2 cellular contexts compared by ENCODE assay signal in the genomic region with DNA sequence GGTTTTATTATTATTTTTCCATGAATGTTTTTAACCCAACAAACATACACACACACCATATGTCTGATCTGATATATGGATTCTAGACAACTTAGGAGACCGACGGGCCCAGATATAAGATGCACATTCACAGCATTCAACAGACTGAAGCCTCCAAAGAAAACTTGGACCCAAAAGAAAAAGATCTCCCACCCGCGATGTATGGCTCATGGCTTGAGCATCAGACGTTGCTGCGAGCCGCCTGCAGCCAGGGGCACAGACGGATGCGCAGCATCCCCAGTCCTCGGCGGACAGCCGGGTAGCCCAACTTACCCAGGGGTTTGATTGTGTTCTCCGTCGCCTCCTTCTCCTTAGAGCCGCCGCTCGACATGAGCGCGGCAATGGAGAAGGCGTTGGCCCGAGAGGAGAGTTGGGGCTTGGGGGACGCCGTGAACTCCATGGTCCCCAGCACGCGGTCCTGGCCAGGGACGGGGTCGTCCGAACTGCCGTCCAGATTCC.
TF ChIP-seq lines count a peak whose summit lies in the region.

No MANE protein-coding gene starts in this region.

TF ChIP-seq in liver, 16 proteins besides CTCF, POLR2A, EP300 and RAD21 (continued from another document):
- TF ChIP-seq, protein P1, sequence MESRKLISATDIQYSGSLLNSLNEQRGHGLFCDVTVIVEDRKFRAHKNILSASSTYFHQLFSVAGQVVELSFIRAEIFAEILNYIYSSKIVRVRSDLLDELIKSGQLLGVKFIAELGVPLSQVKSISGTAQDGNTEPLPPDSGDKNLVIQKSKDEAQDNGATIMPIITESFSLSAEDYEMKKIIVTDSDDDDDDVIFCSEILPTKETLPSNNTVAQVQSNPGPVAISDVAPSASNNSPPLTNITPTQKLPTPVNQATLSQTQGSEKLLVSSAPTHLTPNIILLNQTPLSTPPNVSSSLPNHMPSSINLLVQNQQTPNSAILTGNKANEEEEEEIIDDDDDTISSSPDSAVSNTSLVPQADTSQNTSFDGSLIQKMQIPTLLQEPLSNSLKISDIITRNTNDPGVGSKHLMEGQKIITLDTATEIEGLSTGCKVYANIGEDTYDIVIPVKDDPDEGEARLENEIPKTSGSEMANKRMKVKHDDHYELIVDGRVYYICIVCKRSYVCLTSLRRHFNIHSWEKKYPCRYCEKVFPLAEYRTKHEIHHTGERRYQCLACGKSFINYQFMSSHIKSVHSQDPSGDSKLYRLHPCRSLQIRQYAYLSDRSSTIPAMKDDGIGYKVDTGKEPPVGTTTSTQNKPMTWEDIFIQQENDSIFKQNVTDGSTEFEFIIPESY (IDR thresholded peaks at IDR 0.05), result no peak
TF ChIP-seq in liver: peak in this region for 0.

TF ChIP-seq in HepG2, 621 proteins besides CTCF, POLR2A, EP300 and RAD21 (continued from another document):
- TF ChIP-seq, protein P2, sequence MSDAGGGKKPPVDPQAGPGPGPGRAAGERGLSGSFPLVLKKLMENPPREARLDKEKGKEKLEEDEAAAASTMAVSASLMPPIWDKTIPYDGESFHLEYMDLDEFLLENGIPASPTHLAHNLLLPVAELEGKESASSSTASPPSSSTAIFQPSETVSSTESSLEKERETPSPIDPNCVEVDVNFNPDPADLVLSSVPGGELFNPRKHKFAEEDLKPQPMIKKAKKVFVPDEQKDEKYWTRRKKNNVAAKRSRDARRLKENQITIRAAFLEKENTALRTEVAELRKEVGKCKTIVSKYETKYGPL (CRISPR knock-in tag; IDR thresholded peaks at IDR 0.05), result no peak
- TF ChIP-seq, protein P3, sequence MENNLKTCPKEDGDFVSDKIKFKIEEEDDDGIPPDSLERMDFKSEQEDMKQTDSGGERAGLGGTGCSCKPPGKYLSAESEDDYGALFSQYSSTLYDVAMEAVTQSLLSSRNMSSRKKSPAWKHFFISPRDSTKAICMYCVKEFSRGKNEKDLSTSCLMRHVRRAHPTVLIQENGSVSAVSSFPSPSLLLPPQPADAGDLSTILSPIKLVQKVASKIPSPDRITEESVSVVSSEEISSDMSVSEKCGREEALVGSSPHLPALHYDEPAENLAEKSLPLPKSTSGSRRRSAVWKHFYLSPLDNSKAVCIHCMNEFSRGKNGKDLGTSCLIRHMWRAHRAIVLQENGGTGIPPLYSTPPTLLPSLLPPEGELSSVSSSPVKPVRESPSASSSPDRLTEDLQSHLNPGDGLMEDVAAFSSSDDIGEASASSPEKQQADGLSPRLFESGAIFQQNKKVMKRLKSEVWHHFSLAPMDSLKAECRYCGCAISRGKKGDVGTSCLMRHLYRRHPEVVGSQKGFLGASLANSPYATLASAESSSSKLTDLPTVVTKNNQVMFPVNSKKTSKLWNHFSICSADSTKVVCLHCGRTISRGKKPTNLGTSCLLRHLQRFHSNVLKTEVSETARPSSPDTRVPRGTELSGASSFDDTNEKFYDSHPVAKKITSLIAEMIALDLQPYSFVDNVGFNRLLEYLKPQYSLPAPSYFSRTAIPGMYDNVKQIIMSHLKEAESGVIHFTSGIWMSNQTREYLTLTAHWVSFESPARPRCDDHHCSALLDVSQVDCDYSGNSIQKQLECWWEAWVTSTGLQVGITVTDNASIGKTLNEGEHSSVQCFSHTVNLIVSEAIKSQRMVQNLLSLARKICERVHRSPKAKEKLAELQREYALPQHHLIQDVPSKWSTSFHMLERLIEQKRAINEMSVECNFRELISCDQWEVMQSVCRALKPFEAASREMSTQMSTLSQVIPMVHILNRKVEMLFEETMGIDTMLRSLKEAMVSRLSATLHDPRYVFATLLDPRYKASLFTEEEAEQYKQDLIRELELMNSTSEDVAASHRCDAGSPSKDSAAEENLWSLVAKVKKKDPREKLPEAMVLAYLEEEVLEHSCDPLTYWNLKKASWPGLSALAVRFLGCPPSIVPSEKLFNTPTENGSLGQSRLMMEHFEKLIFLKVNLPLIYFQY (CRISPR knock-in tag; IDR thresholded peaks at IDR 0.05; ENCODE audit: borderline replicate concordance), result no peak
- TF ChIP-seq ZNF282 (IDR thresholded peaks at IDR 0.05; ENCODE audit: partially characterized antibody), result no peak
- TF ChIP-seq ZNF607 (CRISPR knock-in tag; IDR thresholded peaks at IDR 0.05; ENCODE audit: borderline replicate concordance), result no peak
- no peak for TF ChIP-seq SMC3 (IDR thresholded peaks at IDR 0.05; ENCODE audit: low read length)
- no peak for TF ChIP-seq CENPT (CRISPR knock-in tag; IDR thresholded peaks at IDR 0.05; ENCODE audit: low read depth)
- TF ChIP-seq CC2D1A (CRISPR knock-in tag; IDR thresholded peaks at IDR 0.05), result no peak
- TF ChIP-seq ZNF256 (CRISPR knock-in tag; conservative IDR thresholded peaks at IDR 0.05), result no peak
- TF ChIP-seq ARNT2 (CRISPR knock-in tag; IDR thresholded peaks at IDR 0.05; ENCODE audit: low read depth), result no peak
- TF ChIP-seq SIX4 (CRISPR knock-in tag; IDR thresholded peaks at IDR 0.05), result no peak
- TF ChIP-seq NCOA5 (CRISPR knock-in tag; IDR thresholded peaks at IDR 0.05), result no peak
- TF ChIP-seq, protein P4, sequence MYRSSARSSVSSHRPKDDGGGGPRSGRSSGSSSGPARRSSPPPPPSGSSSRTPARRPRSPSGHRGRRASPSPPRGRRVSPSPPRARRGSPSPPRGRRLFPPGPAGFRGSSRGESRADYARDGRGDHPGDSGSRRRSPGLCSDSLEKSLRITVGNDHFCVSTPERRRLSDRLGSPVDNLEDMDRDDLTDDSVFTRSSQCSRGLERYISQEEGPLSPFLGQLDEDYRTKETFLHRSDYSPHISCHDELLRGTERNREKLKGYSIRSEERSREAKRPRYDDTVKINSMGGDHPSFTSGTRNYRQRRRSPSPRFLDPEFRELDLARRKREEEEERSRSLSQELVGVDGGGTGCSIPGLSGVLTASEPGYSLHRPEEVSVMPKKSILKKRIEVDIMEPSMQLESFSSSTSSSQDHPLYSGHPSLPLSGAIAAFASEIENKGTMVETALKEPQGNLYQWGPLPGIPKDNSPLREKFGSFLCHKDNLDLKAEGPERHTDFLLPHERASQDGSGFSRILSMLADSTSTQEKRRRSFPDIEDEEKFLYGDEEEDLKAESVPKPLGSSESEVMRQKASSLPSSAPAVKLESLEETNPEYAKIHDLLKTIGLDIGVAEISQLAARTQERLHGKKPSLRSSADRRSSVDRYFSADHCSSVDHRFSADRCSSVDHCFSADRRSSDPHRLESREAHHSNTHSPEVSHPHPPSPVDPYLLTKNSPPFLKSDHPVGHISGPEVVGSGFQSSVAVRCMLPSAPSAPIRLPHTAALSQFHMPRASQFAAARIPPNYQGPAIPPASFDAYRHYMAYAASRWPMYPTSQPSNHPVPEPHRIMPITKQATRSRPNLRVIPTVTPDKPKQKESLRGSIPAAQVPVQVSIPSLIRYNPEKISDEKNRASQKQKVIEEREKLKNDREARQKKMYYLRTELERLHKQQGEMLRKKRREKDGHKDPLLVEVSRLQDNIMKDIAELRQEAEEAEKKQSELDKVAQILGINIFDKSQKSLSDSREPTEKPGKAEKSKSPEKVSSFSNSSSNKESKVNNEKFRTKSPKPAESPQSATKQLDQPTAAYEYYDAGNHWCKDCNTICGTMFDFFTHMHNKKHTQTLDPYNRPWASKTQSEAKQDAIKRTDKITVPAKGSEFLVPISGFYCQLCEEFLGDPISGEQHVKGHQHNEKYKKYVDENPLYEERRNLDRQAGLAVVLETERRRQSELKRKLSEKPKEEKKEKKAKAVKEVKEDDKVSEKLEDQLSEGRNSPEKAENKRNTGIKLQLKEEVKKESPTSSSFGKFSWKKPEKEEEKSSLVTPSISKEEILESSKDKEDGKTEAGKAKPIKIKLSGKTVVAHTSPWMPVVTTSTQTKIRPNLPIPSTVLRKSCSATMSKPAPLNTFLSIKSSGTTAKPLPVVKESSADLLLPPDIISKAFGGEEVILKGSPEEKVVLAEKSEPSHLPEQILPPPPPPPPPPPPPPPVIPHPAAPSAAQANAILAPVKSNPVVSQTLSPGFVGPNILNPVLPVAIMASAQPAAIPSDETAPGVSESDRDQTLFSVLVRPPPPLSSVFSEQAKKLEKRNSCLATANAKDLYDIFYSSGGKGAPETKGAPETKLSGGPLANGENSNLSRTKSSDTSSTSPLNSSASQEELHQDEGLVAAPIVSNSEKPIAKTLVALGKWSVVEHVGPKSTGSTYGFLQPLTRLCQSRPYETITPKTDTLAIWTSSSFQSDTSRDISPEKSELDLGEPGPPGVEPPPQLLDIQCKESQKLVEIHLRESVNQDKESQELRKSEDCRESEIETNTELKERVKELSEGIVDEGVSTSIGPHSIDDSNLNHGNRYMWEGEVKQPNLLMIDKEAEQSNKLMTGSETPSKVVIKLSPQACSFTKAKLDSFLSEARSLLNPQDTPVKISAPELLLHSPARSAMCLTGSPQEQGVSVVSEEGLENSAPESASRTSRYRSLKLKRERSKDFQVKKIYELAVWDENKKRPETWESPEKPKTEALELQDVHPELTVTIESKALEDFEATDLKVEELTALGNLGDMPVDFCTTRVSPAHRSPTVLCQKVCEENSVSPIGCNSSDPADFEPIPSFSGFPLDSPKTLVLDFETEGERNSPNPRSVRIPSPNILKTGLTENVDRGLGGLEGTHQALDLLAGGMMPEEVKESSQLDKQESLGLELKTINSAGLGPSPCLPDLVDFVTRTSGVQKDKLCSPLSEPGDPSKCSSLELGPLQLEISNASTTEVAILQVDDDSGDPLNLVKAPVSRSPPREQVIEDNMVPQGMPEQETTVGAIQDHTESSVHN (CRISPR knock-in tag; IDR thresholded peaks at IDR 0.05), result no peak
- no peak for TF ChIP-seq ZNF746 (CRISPR knock-in tag; IDR thresholded peaks at IDR 0.05)
